In the genomic region with DNA sequence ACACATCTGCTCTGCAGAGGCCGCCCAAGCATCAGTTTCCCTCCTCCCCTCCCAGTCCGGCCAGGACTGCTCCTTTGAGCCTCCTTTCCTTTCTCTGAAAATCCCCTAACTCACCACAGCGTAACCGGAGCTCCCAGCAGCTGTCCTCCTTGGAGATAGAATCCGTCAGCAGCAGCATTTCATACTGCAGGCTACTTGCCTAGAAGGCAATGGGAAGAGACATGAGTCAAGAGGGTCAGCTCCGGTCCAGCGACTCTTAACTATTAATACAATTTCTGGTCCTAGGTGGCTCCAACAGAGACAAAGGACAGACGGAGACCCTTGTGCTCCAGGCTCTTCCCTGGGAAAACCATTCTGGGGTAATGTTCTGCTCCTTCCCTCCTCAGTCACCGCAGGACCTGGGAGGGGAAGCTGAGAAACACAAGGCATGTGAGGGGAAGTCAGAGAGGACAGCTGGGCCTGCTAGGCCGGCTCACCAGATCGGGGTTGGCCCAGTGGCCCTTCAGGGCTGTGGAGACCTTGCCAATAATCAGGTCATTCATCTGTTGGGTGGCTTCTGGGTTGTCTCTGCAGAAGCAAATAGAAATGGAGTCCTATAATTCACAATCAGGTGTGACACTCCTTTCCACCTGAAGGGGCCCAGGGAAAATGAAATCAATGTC, we compare ENCODE assay signal across 24 cellular contexts.
"Had no signal": no experiment of that assay in that cellular context is flagged by ENCODE, and none has a peak within 500 bp of the region (broad histone marks: within the 10 kb centered on the region; RNA-seq: fewer than 3 reads in every experiment).

No MANE protein-coding gene starts in this region.

- H3K27ac Mint-ChIP-seq: T-cell had no signal

- ATAC-seq: activated naive CD4-positive, alpha-beta T cell treated with anti-CD3 and anti-CD28 coated beads, Interleukin-2, amount 50 U/mL, for 72 hours; left colon; naive thymus-derived CD4-positive, alpha-beta T cell; T-cell; upper lobe of right lung had no signal

- H3K4me3 Mint-ChIP-seq: brain; naive thymus-derived CD4-positive, alpha-beta T cell; T-cell had no signal

- DNase-seq: activated CD4-positive, alpha-beta T cell treated with anti-CD3 and anti-CD28 coated beads for 1 hour; activated CD4-positive, alpha-beta T cell treated with anti-CD3 and anti-CD28 coated beads, Interleukin-2, amount 50 U/mL, for 4 hours; activated gamma-delta T cell; activated T-cell treated with anti-CD3 and anti-CD28 coated beads, Interleukin-2, amount 50 U/mL, for 48 hours; amniotic stem cell; central memory CD4-positive, alpha-beta T cell; effector CD4-positive, alpha-beta T cell; foreskin fibroblast; left colon; naive thymus-derived CD4-positive, alpha-beta T cell; occipital lobe; sigmoid colon; SK-N-SH; stimulated activated CD4-positive, alpha-beta T cell treated with anti-CD3 and anti-CD28 coated beads, Interleukin-12 subunit alpha, Interleukin-12 subunit beta, amount 100 ng/mL, for 4 hours; stimulated activated CD4-positive, alpha-beta T cell treated with anti-CD3 and anti-CD28 coated beads, Interleukin-2, amount 100 ng/mL, for 24 hours; stomach; T-cell; T1000; upper lobe of right lung had no signal

- H3K9me3 Mint-ChIP-seq: activated naive CD4-positive, alpha-beta T cell treated with anti-CD3 and anti-CD28 coated beads, Interleukin-2, amount 50 U/mL, for 72 hours; brain; naive thymus-derived CD4-positive, alpha-beta T cell; T-cell had no signal

- H3K27me3 ChIP-seq: sigmoid colon, stomach, upper lobe of right lung had no signal

- H3K27me3 Mint-ChIP-seq: brain; naive thymus-derived CD4-positive, alpha-beta T cell; T-cell had no signal

- H3K4me3 ChIP-seq: coronary artery, lung, sigmoid colon, stomach, thoracic aorta, upper lobe of right lung had no signal

- H3K4me1 Mint-ChIP-seq: T-cell had no signal
